20 cellular contexts compared by ENCODE assay signal in the genomic region with DNA sequence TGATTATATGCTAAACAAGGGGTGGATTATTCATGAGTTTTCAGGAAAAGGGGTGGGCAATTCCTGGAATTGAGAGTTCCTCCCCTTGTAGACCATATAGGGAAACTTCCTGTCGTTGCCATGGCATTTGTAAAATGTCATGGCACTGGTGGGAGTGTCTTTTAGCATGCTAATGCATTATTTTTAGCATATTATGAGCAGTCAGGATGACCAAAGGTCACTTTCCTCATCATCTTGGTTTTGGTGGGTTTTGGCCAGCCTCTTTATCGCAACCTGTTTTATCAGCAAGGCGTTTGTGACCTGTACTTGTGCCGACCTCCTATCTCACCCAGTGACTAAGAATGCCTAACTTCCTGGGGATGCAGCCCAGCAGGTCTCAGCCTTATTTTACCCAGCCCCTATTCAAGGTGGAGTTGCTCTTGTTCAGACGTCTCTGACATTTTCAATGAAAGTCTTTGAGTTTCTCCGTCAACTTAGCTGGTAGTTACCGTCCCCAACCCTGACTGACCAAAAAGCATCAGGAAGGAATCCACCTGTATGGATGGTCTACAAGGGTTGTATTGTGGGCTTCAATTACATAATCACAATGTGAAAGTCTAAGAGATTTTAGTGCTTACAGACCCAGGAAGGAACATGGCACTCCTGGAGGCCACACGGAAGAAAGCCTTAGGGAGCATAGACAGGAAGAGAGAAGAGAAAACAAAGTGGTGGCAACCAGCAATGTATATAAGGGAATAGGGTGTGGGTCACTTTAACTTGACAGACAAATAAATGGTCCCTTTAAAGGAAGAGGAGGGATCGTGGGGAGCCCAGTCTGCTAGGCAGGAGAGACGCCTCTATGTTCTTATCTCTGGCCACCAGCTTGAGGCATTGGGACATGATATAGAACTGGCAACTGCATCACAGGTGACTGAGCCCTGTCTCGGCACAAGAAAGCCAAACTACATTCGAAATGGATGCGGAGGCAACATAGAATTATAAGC.
DNase-seq lines count a peak whose midpoint lies in the region; ATAC-seq, FAIRE-seq and TF ChIP-seq lines count a peak whose summit lies in the region.
"Had no signal": no experiment of that assay in that cellular context is flagged by ENCODE, and none has a peak within 500 bp of the region (broad histone marks: within the 10 kb centered on the region; RNA-seq: fewer than 3 reads in every experiment).

No MANE protein-coding gene starts in this region.

- intact Hi-C loops in K562 (cut with micrococcal nuclease), result loop anchor here (2.0 to 10.0 kb wide), 4 partner anchors 16 to 1860 kb away; partner anchors contain the start of gene LMNB1
- intact Hi-C loops in stomach (cut with DNase I; ENCODE audit: low total_unique reads), result no loop called here

- no peaks in the 10 kb centered on the region; the same call in 1 of the 2 replicates for H4K20me1 ChIP-seq in K562 (replicated peaks; ENCODE audit: control insufficient read depth, insufficient read depth, low read length)

- WGBS in K562 (ENCODE audit: insufficient coverage, low coverage, missing lambda C conversion rate), result 1% methylated on average over 13 of the region's 13 CpGs
- 74 to 83% (median 80%) methylated on average over 13 of the region's 13 CpGs for WGBS in stomach, 5 donors

- no peaks in the 10 kb centered on the region for H3K9me3 Mint-ChIP-seq in activated T-helper 17 cell treated with anti-CD3 and anti-CD28 coated beads, Interleukin-2, amount 50 U/mL, for 72 hours
- H3K9me3 Mint-ChIP-seq: activated CD8-positive, alpha-beta T cell treated with anti-CD3 and anti-CD28 coated beads for 36 hours; activated T-helper 1 cell treated with anti-CD3 and anti-CD28 coated beads, Interleukin-12 subunit alpha, Interleukin-12 subunit beta, Interleukin-2, Interleukin-4 antibody, amounts not matched to agents 30 ng/mL and 10 ng/mL and 1 ng/mL, durations not matched to agents 14 hours and 24 hours and 36 hours; immature natural killer cell had no signal

- DNase-seq in M059J (ENCODE audit: low read depth), result peak; percentile 79
- peak; percentile 86 to 96 (median 89) for DNase-seq in K562 (ENCODE audit: extremely low read depth in 1 of 4, low spot score in 3 of 4)
- DNase-seq in iris pigment epithelial cell (ENCODE audit: low read depth), result peak; percentile 51
- no peak for DNase-seq in stomach
- no peak for DNase-seq in NCI-H1930 (lab: John Stamatoyannopoulos, UW)
- no peak for DNase-seq in activated effector memory CD4-positive, alpha-beta T cell treated with anti-CD3 and anti-CD28 coated beads, Interleukin-2, amount 50 U/mL, for 16 hours
- DNase-seq: activated CD8-positive, alpha-beta T cell treated with anti-CD3 and anti-CD28 coated beads for 36 hours; C1 segment of cervical spinal cord; foreskin melanocyte; GOT3; immature natural killer cell; KG1; midbrain; NCI-H1417 treated with DMSO at 0.1 percent for 48 hours; NCI-H345; occipital lobe; stimulated activated naive CD4-positive, alpha-beta T cell treated with Interleukin-2 at 50 U/mL for 16 hours had no signal

- no peak overlapping the region for H3K4me3 Mint-ChIP-seq in activated T-helper 17 cell treated with anti-CD3 and anti-CD28 coated beads, Interleukin-2, amount 50 U/mL, for 72 hours
- H3K4me3 Mint-ChIP-seq: activated CD8-positive, alpha-beta T cell treated with anti-CD3 and anti-CD28 coated beads for 36 hours; activated T-helper 1 cell treated with anti-CD3 and anti-CD28 coated beads, Interleukin-12 subunit alpha, Interleukin-12 subunit beta, Interleukin-2, Interleukin-4 antibody, amounts not matched to agents 30 ng/mL and 10 ng/mL and 1 ng/mL, durations not matched to agents 14 hours and 24 hours and 36 hours; immature natural killer cell had no signal

- peaks cover 6% of the 10 kb centered on the region for H3K4me1 Mint-ChIP-seq in activated T-helper 17 cell treated with anti-CD3 and anti-CD28 coated beads, Interleukin-2, amount 50 U/mL, for 72 hours
- H3K4me1 Mint-ChIP-seq: immature natural killer cell had no signal

- CTCF ChIA-PET in K562 (lab: Yijun Ruan, JAX; ENCODE audit: low intra/inter-chr PET ratio), result no interaction called here

- POLR2A ChIA-PET in K562 (lab: Yijun Ruan, JAX), result interaction anchor here (0.6 kb wide), 1 partner anchor 1004 kb away, joined by 3 read pairs; no protein-coding TSS in a partner anchor

- FAIRE-seq in K562 (lab: Jason Lieb, UNC), result peak; percentile 96

- H3K27ac ChIP-seq in K562 (ENCODE audit: extremely low read depth, low read depth, low read length) (peak overlapping the region; percentile 98), stomach (peak overlapping the region in 4 of 5 donors; percentile 32 to 74 (median 65))
- H3K27ac ChIP-seq: SK-N-MC had no signal

- no peaks in the 10 kb centered on the region for H3K9me3 ChIP-seq in K562 (replicated peaks; ENCODE audit: control insufficient read depth, insufficient read depth, low read depth, low read length)
- H3K9me3 ChIP-seq in stomach, result no peaks in the 10 kb centered on the region

- H3K36me3 Mint-ChIP-seq in activated T-helper 17 cell treated with anti-CD3 and anti-CD28 coated beads, Interleukin-2, amount 50 U/mL, for 72 hours (ENCODE audit: low read depth), result no peaks in the 10 kb centered on the region

- H3K27me3 ChIP-seq in K562 (ENCODE audit: control insufficient read depth in 2 of 2, insufficient read depth in 2 of 2, low read length in 2 of 2) (no peaks in the 10 kb centered on the region), stomach (no peaks in the 10 kb centered on the region)

- H3K27ac Mint-ChIP-seq in activated T-helper 17 cell treated with anti-CD3 and anti-CD28 coated beads, Interleukin-2, amount 50 U/mL, for 72 hours, result no peak overlapping the region
- H3K27ac Mint-ChIP-seq: activated CD8-positive, alpha-beta T cell treated with anti-CD3 and anti-CD28 coated beads for 36 hours; activated T-helper 1 cell treated with anti-CD3 and anti-CD28 coated beads, Interleukin-12 subunit alpha, Interleukin-12 subunit beta, Interleukin-2, Interleukin-4 antibody, amounts not matched to agents 30 ng/mL and 10 ng/mL and 1 ng/mL, durations not matched to agents 14 hours and 24 hours and 36 hours; immature natural killer cell had no signal

- BruUV-seq in K562 (replicated peaks; lab: Mats Ljungman, UMichigan), result TSS peak; percentile 97

- H3K27me3 Mint-ChIP-seq in activated T-helper 17 cell treated with anti-CD3 and anti-CD28 coated beads, Interleukin-2, amount 50 U/mL, for 72 hours, result no peaks in the 10 kb centered on the region
- H3K27me3 Mint-ChIP-seq: activated CD8-positive, alpha-beta T cell treated with anti-CD3 and anti-CD28 coated beads for 36 hours had no signal

- TF ChIP-seq CTCF in K562 (IDR thresholded peaks at IDR 0.05 in 2 of 3, conservative IDR thresholded peaks at IDR 0.05 in 1 of 3; ENCODE audit: insufficient read depth in 2 of 3, low read depth in 1 of 3, low read length in 3 of 3) (no peak), stomach (IDR thresholded peaks at IDR 0.05) (no peak)

- TF ChIP-seq POLR2A in K562 (conservative IDR thresholded peaks at IDR 0.05), result peak; percentile 75
- TF ChIP-seq POLR2A in stomach (IDR thresholded peaks at IDR 0.05), result no peak

- ATAC-seq in K562, result peak; percentile 94
- no peak for ATAC-seq in activated T-helper 17 cell treated with anti-CD3 and anti-CD28 coated beads, Interleukin-2, amount 50 U/mL, for 72 hours (replicated peaks)
- ATAC-seq: activated CD8-positive, alpha-beta T cell treated with anti-CD3 and anti-CD28 coated beads for 36 hours had no signal

- H3K36me3 ChIP-seq in K562 (ENCODE audit: control insufficient read depth, insufficient read depth, low read length) (no peaks in the 10 kb centered on the region), stomach (no peaks in the 10 kb centered on the region)

- H3K79me2 ChIP-seq in K562 (ENCODE audit: control insufficient read depth, insufficient read depth, low read length), result no peaks in the 10 kb centered on the region

- H3K4me1 ChIP-seq in K562 (replicated peaks in 1 of 2; ENCODE audit: control insufficient read depth in 2 of 2, insufficient read depth in 2 of 2, low read length in 2 of 2), result peaks cover 6 to 45% of the 10 kb centered on the region in 2 experiments
- peaks cover 2 to 25% (median 8%) of the 10 kb centered on the region in 4 donors for H3K4me1 ChIP-seq in stomach

- peak overlapping the region; percentile 79 for H3K4me2 ChIP-seq in K562 (ENCODE audit: insufficient read depth, low read length)

- peak overlapping the region; percentile 71 for H2AFZ ChIP-seq in K562 (ENCODE audit: low read depth, low read length)

- TF ChIP-seq EP300 in K562 (IDR thresholded peaks at IDR 0.05; ENCODE audit: low read length) (peak; percentile 94), stomach (IDR thresholded peaks at IDR 0.05) (no peak)

- H3K9me1 ChIP-seq in K562 (ENCODE audit: control insufficient read depth, insufficient read depth, low read length), result no peaks in the 10 kb centered on the region

- in situ Hi-C loops in K562 (cut with MboI), result no loop called here

- H3K4me3 ChIP-seq in K562 (peak overlapping the region; percentile 19; the same call in 1 of the 2 replicates), stomach (no peak overlapping the region)
- H3K4me3 ChIP-seq: SK-N-MC had no signal

- no peak for TF ChIP-seq RAD21 in K562 (CRISPR knock-in tag; conservative IDR thresholded peaks at IDR 0.05 in 1 of 2, IDR thresholded peaks at IDR 0.05 in 1 of 2)

- peak overlapping the region in 1 of 2 experiments; percentile 83; a peak in 2 of 4 replicates for H3K9ac ChIP-seq in K562 (ENCODE audit: insufficient read depth in 1 of 2, low read depth in 2 of 2, low read length in 2 of 2)

TF ChIP-seq in K562, 482 proteins besides CTCF, POLR2A, EP300 and RAD21 (continues in another document):
- TF ChIP-seq CLOCK (CRISPR knock-in tag; IDR thresholded peaks at IDR 0.05; ENCODE audit: borderline replicate concordance), result no peak

Comparison
In these comparisons a context has a peak if more than half of its experiments do, and no peak if none do; other contexts are left out.
1. DNase-seq: peak in M059J (single experiment), K562 (4 of 4) and iris pigment epithelial cell (single experiment); none in stomach (single experiment), NCI-H1930 (0 of 2) and activated effector memory CD4-positive, alpha-beta T cell treated with anti-CD3 and anti-CD28 coated beads, Interleukin-2, amount 50 U/mL, for 16 hours (single experiment).